In genomic region chr2:112941753-112942653, GRCh38 we compare ENCODE assay signal across 8 cellular contexts. TPM values are rescaled to one million over a fixed set of nuclear protein-coding genes. Genes with fewer than 3 reads are reported as not detected.
DNase-seq lines count a peak whose midpoint lies in the region; ATAC-seq and TF ChIP-seq lines count a peak whose summit lies in the region.

No MANE protein-coding gene starts in this region.

- intact Hi-C loops in heart left ventricle (cut with DNase I), result loop anchor here (1.0 to 10.0 kb wide), 5 partner anchors 190 to 337 kb away; no protein-coding TSS in a partner anchor

- CTCF ChIA-PET in activated naive CD4-positive, alpha-beta T cell treated with anti-CD3 and anti-CD28 coated beads, Interleukin-2, amount 10 ng/mL, durations not matched to agents 7 days and 5 days (lab: Charles Lee), result interaction anchor here (0.6 to 6.4 kb wide), 49 partner anchors 10 to 345 kb away, joined by 3 to 151 read pairs (median 4); partner anchors contain the start of gene IL1B

- no peaks in the 10 kb centered on the region for H3K9me3 Mint-ChIP-seq in activated naive CD4-positive, alpha-beta T cell treated with anti-CD3 and anti-CD28 coated beads, Interleukin-2, amount 10 ng/mL, durations not matched to agents 7 days and 5 days

- no peaks in the 10 kb centered on the region for H3K36me3 ChIP-seq in heart left ventricle

- H3K27ac ChIP-seq in heart left ventricle, result no peak overlapping the region

- ATAC-seq in GM21576 (IDR thresholded peaks at IDR 0.05; ENCODE audit: unreplicated experiment) (peak; percentile 87), heart left ventricle (peak in 3 of 4 donors; percentile 72 to 85 (median 74))

- H3K27me3 Mint-ChIP-seq in activated naive CD4-positive, alpha-beta T cell treated with anti-CD3 and anti-CD28 coated beads, Interleukin-2, amount 10 ng/mL, durations not matched to agents 7 days and 5 days, result peaks cover 23% of the 10 kb centered on the region

- WGBS in heart left ventricle, 4 donors, result 28 to 31% (median 29%) methylated on average over 14 of the region's 14 CpGs

- H3K9me3 ChIP-seq in heart left ventricle, result peaks cover 0 to 25% (median 11%) of the 10 kb centered on the region in 12 donors

- H3K27ac Mint-ChIP-seq in activated naive CD4-positive, alpha-beta T cell treated with anti-CD3 and anti-CD28 coated beads, Interleukin-2, amount 10 ng/mL, durations not matched to agents 7 days and 5 days, result no peak overlapping the region

- no peaks in the 10 kb centered on the region for H3K36me3 Mint-ChIP-seq in activated naive CD4-positive, alpha-beta T cell treated with anti-CD3 and anti-CD28 coated beads, Interleukin-2, amount 10 ng/mL, durations not matched to agents 7 days and 5 days

- no peak overlapping the region for H3K4me3 Mint-ChIP-seq in activated naive CD4-positive, alpha-beta T cell treated with anti-CD3 and anti-CD28 coated beads, Interleukin-2, amount 10 ng/mL, durations not matched to agents 7 days and 5 days

- H3K27me3 ChIP-seq in heart left ventricle, result peaks cover 0 to 18% (median 0%) of the 10 kb centered on the region in 9 donors

- in situ Hi-C loops in SK-MEL-5 (cut with HindIII; ENCODE audit: low pct_unique_long_range_greater_than_20kb, low sequenced_read_pairs), result no loop called here

- no peak for TF ChIP-seq POLR2A in heart left ventricle (IDR thresholded peaks at IDR 0.05)

- no peaks in the 10 kb centered on the region for H3K4me1 Mint-ChIP-seq in activated naive CD4-positive, alpha-beta T cell treated with anti-CD3 and anti-CD28 coated beads, Interleukin-2, amount 10 ng/mL, durations not matched to agents 7 days and 5 days

- DNase-seq in ELF-1 (ENCODE audit: low read depth, low spot score) (peak; percentile 83), LNCaP clone FGC (ENCODE audit: low read depth) (peak; percentile 58), SK-MEL-5 (ENCODE audit: low read depth, low spot score) (peak; percentile 82), heart left ventricle (peak; percentile 37 to 76 (median 49)), putamen (ENCODE audit: low spot score) (peak; percentile 58), cerebellar nuclear complex (lab: John Stamatoyannopoulos, UW) (no peak)
- peak; percentile 84 for DNase-seq in activated naive CD4-positive, alpha-beta T cell treated with anti-CD3 and anti-CD28 coated beads, Interleukin-2, amount 10 ng/mL, durations not matched to agents 7 days and 5 days

- H3K4me1 ChIP-seq in heart left ventricle, result no peaks in the 10 kb centered on the region

- H3K4me3 ChIP-seq in LNCaP clone FGC (ENCODE audit: low read depth, low read length) (no peak overlapping the region), heart left ventricle (no peak overlapping the region)

- TF ChIP-seq CTCF in LNCaP clone FGC (IDR thresholded peaks at IDR 0.05; ENCODE audit: control insufficient read depth, extremely low read depth, insufficient read depth), result peak; percentile 90
- peak; percentile 52 to 76 (median 64) for TF ChIP-seq CTCF in heart left ventricle (IDR thresholded peaks at IDR 0.05)

RNA-seq across cellular contexts. Expression of gene IL37, which starts 31.0 kb away (rescaled TPM):
- not detected in 2 replicates for total RNA-seq in SK-MEL-5 (2014; rRNA removed; shearing (Covaris generic))
- polyA plus RNA-seq in SK-MEL-5 (2015; cell fraction: cytosol; rRNA removed), result not detected in 2 replicates
- not detected in 2 replicates for polyA plus RNA-seq in SK-MEL-5 (2015; cell fraction: nucleus; rRNA removed)
- total RNA-seq in heart left ventricle, result not detected
- polyA plus RNA-seq in heart left ventricle, result not detected

RNA-seq across cellular contexts. Expression of gene IL36G, which starts 35.8 kb away (rescaled TPM):
- total RNA-seq in SK-MEL-5 (2014; rRNA removed; shearing (Covaris generic)), result not detected in 2 replicates
- not detected in 2 replicates for polyA plus RNA-seq in SK-MEL-5 (2015; cell fraction: cytosol; rRNA removed)
- polyA plus RNA-seq in SK-MEL-5 (2015; cell fraction: nucleus; rRNA removed), result not detected in 2 replicates
- not detected for total RNA-seq in heart left ventricle
- not detected for polyA plus RNA-seq in heart left ventricle

Comparison
In these comparisons a context has a peak if more than half of its experiments do, and no peak if none do; other contexts are left out.
1. DNase-seq: peak in ELF-1 (single experiment), LNCaP clone FGC (single experiment), SK-MEL-5 (single experiment), activated naive CD4-positive, alpha-beta T cell treated with anti-CD3 and anti-CD28 coated beads, Interleukin-2, amount 10 ng/mL, durations not matched to agents 7 days and 5 days (single experiment), heart left ventricle (5 of 5) and putamen (single experiment); none in cerebellar nuclear complex (0 of 2).